Comparison of ENCODE assay signal across 8 cellular contexts in the genomic region with DNA sequence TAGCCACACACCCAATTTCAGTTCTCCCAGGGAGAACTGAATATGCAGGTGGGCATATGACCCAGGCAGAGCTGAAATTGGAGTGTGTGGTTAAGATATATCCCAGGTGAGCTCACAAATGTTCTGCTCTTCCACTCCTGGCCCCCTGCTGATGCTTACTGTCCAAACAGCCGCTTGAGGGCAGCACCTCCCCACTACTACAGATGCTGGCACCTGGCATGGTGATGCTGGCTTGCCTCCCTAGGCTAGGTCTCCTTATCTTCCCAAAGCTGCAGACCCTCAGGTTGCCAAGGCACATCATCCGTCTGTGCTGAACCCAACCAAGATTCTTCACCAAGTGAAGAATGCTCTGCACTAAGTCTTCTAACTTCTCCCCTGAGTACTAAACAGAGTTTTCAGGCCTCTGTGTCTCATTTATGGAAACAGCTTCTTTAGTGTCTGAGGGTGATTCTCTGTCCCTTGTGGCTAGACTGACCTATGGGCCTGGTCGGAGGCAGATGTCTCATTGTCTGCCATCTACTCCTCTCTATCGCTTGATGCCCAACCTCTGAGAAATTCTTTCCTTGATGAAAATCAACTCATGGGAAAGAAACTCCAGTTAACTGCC. TPM values are rescaled to one million over a fixed set of nuclear protein-coding genes. Genes with fewer than 3 reads are reported as not detected.
A peak's percentile ranks its signal among the peaks of the same experiment; 100 is the strongest.
DNase-seq lines count a peak whose midpoint lies in the region; ATAC-seq and TF ChIP-seq lines count a peak whose summit lies in the region.

No MANE protein-coding gene starts in this region.

- CTCF ChIA-PET in activated CD4-positive, alpha-beta T cell treated with anti-CD3 and anti-CD28 coated beads, Interleukin-2, amount 10 ng/mL, durations not matched to agents 7 days and 5 days (lab: Charles Lee), result interaction anchor here (0.6 to 1.7 kb wide), 14 partner anchors 9 to 943 kb away, joined by 3 to 7 read pairs (median 4); no protein-coding TSS in a partner anchor

- peaks cover 10% of the 10 kb centered on the region for H3K27me3 Mint-ChIP-seq in activated CD4-positive, alpha-beta T cell treated with anti-CD3 and anti-CD28 coated beads, Interleukin-2, amount 10 ng/mL, durations not matched to agents 7 days and 5 days

- no peaks in the 10 kb centered on the region for H3K36me3 ChIP-seq in liver (ENCODE audit: control insufficient read depth in 4 of 4, insufficient read depth in 3 of 4, low read depth in 1 of 4, low read length in 3 of 4)

- no peak overlapping the region for H3K9ac ChIP-seq in liver (ENCODE audit: low read depth in 1 of 2, low read length in 2 of 2)

- no peaks in the 10 kb centered on the region for H3K9me3 Mint-ChIP-seq in activated CD4-positive, alpha-beta T cell treated with anti-CD3 and anti-CD28 coated beads, Interleukin-2, amount 10 ng/mL, durations not matched to agents 7 days and 5 days

- no peaks in the 10 kb centered on the region for H3K4me1 ChIP-seq in liver (ENCODE audit: control insufficient read depth in 4 of 4, insufficient read depth in 4 of 4, low read length in 3 of 4)

- H3K27me3 ChIP-seq in liver (ENCODE audit: control insufficient read depth in 4 of 4, insufficient read depth in 4 of 4, low read length in 3 of 4), result no peaks in the 10 kb centered on the region

- no peaks in the 10 kb centered on the region for H3K9me3 ChIP-seq in liver (ENCODE audit: control insufficient read depth in 4 of 4, low read length in 3 of 4)

- WGBS in liver, result 35% methylated on average over 4 of the region's 4 CpGs

- H3K4me1 Mint-ChIP-seq in activated CD4-positive, alpha-beta T cell treated with anti-CD3 and anti-CD28 coated beads, Interleukin-2, amount 10 ng/mL, durations not matched to agents 7 days and 5 days, result no peaks in the 10 kb centered on the region

- H3K4me3 ChIP-seq in GM12875 (ENCODE audit: low read depth, low read length) (no peak overlapping the region), coronary artery (no peak overlapping the region), liver (ENCODE audit: low read depth in 1 of 3, low read length in 3 of 3) (no peak overlapping the region)

- H3K27ac ChIP-seq in coronary artery (no peak overlapping the region), liver (ENCODE audit: low read depth in 1 of 2, low read length in 2 of 2) (no peak overlapping the region)

- DNase-seq in NCI-H524 (lab: John Stamatoyannopoulos, UW), result peak; percentile 53 to 77
- peak; percentile 71 for DNase-seq in activated CD4-positive, alpha-beta T cell treated with anti-CD3 and anti-CD28 coated beads, Interleukin-2, amount 10 ng/mL, durations not matched to agents 7 days and 5 days
- DNase-seq in coronary artery (ENCODE audit: low spot score), result no peak
- peak; percentile 35 to 57 (median 37) for DNase-seq in stimulated activated CD4-positive, alpha-beta T cell treated with anti-CD3 and anti-CD28 coated beads, TNF-alpha, amount 100 ng/mL, for 48 hours (ENCODE audit: low read depth in 3 of 3)

- POLR2A ChIA-PET in activated CD4-positive, alpha-beta T cell treated with anti-CD3 and anti-CD28 coated beads, Interleukin-2, amount 10 ng/mL, durations not matched to agents 7 days and 5 days (lab: Charles Lee), result no interaction called here

- TF ChIP-seq RAD21 in liver (IDR thresholded peaks at IDR 0.05), result peak; percentile 96 to 99

- TF ChIP-seq CTCF in GM12875 (IDR thresholded peaks at IDR 0.05; ENCODE audit: borderline replicate concordance, insufficient read depth, low read depth, low read length) (peak; percentile 81), coronary artery (IDR thresholded peaks at IDR 0.05) (peak; percentile 74), liver (IDR thresholded peaks at IDR 0.05; ENCODE audit: low read depth, low read length, missing input control) (peak; percentile 88)

- ATAC-seq in HG03354 (IDR thresholded peaks at IDR 0.05; ENCODE audit: poor library complexity, severe bottlenecking, unreplicated experiment), result peak; percentile 73
- ATAC-seq in GM21825 (IDR thresholded peaks at IDR 0.05; ENCODE audit: unreplicated experiment), result no peak

- H3K27ac Mint-ChIP-seq in activated CD4-positive, alpha-beta T cell treated with anti-CD3 and anti-CD28 coated beads, Interleukin-2, amount 10 ng/mL, durations not matched to agents 7 days and 5 days, result no peak overlapping the region

- H3K36me3 Mint-ChIP-seq in activated CD4-positive, alpha-beta T cell treated with anti-CD3 and anti-CD28 coated beads, Interleukin-2, amount 10 ng/mL, durations not matched to agents 7 days and 5 days (ENCODE audit: low read depth), result no peaks in the 10 kb centered on the region

- H3K4me3 Mint-ChIP-seq in activated CD4-positive, alpha-beta T cell treated with anti-CD3 and anti-CD28 coated beads, Interleukin-2, amount 10 ng/mL, durations not matched to agents 7 days and 5 days, result no peak overlapping the region

TF ChIP-seq in liver, 16 proteins besides CTCF, POLR2A, EP300 and RAD21:
- TF ChIP-seq YY1 (IDR thresholded peaks at IDR 0.05) (no peak), FOXA2 (IDR thresholded peaks at IDR 0.05) (no peak), TAF1 (conservative IDR thresholded peaks at IDR 0.05) (no peak), HNF4A (conservative IDR thresholded peaks at IDR 0.05) (no peak), RXRA (IDR thresholded peaks at IDR 0.05) (no peak), HNF4G (IDR thresholded peaks at IDR 0.05) (no peak), EGR1 (IDR thresholded peaks at IDR 0.05; ENCODE audit: low read depth in 2 of 2) (no peak), NR2F2 (IDR thresholded peaks at IDR 0.05) (no peak), JUND (IDR thresholded peaks at IDR 0.05) (no peak), GABPA (IDR thresholded peaks at IDR 0.05 in 1 of 2, conservative IDR thresholded peaks at IDR 0.05 in 1 of 2) (no peak), FOXA1 (IDR thresholded peaks at IDR 0.05) (no peak), SP1 (IDR thresholded peaks at IDR 0.05) (no peak)
- TF ChIP-seq, protein P1, sequence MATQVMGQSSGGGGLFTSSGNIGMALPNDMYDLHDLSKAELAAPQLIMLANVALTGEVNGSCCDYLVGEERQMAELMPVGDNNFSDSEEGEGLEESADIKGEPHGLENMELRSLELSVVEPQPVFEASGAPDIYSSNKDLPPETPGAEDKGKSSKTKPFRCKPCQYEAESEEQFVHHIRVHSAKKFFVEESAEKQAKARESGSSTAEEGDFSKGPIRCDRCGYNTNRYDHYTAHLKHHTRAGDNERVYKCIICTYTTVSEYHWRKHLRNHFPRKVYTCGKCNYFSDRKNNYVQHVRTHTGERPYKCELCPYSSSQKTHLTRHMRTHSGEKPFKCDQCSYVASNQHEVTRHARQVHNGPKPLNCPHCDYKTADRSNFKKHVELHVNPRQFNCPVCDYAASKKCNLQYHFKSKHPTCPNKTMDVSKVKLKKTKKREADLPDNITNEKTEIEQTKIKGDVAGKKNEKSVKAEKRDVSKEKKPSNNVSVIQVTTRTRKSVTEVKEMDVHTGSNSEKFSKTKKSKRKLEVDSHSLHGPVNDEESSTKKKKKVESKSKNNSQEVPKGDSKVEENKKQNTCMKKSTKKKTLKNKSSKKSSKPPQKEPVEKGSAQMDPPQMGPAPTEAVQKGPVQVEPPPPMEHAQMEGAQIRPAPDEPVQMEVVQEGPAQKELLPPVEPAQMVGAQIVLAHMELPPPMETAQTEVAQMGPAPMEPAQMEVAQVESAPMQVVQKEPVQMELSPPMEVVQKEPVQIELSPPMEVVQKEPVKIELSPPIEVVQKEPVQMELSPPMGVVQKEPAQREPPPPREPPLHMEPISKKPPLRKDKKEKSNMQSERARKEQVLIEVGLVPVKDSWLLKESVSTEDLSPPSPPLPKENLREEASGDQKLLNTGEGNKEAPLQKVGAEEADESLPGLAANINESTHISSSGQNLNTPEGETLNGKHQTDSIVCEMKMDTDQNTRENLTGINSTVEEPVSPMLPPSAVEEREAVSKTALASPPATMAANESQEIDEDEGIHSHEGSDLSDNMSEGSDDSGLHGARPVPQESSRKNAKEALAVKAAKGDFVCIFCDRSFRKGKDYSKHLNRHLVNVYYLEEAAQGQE (IDR thresholded peaks at IDR 0.05), result no peak
- TF ChIP-seq, protein P2, sequence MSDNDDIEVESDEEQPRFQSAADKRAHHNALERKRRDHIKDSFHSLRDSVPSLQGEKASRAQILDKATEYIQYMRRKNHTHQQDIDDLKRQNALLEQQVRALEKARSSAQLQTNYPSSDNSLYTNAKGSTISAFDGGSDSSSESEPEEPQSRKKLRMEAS (IDR thresholded peaks at IDR 0.05), result no peak
- TF ChIP-seq, protein P3, sequence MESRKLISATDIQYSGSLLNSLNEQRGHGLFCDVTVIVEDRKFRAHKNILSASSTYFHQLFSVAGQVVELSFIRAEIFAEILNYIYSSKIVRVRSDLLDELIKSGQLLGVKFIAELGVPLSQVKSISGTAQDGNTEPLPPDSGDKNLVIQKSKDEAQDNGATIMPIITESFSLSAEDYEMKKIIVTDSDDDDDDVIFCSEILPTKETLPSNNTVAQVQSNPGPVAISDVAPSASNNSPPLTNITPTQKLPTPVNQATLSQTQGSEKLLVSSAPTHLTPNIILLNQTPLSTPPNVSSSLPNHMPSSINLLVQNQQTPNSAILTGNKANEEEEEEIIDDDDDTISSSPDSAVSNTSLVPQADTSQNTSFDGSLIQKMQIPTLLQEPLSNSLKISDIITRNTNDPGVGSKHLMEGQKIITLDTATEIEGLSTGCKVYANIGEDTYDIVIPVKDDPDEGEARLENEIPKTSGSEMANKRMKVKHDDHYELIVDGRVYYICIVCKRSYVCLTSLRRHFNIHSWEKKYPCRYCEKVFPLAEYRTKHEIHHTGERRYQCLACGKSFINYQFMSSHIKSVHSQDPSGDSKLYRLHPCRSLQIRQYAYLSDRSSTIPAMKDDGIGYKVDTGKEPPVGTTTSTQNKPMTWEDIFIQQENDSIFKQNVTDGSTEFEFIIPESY (IDR thresholded peaks at IDR 0.05), result no peak
- TF ChIP-seq, protein P4, sequence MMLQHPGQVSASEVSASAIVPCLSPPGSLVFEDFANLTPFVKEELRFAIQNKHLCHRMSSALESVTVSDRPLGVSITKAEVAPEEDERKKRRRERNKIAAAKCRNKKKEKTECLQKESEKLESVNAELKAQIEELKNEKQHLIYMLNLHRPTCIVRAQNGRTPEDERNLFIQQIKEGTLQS (IDR thresholded peaks at IDR 0.05), result no peak

RNA-seq across cellular contexts. Expression of a gene that starts 27.2 kb away (rescaled TPM):
- total RNA-seq in activated CD4-positive, alpha-beta T cell treated with anti-CD3 and anti-CD28 coated beads, Interleukin-2, amount 10 ng/mL, durations not matched to agents 7 days and 5 days, result under 1 TPM in 1 of 2 experiments, not detected in 1; 0.15 TPM
- under 1 TPM; 0.17 to 0.33 TPM for total RNA-seq in liver
- polyA plus RNA-seq in liver, result under 1 TPM; 0.18 to 0.26 TPM

RNA-seq across cellular contexts. Expression of a gene that starts 59.8 kb away (rescaled TPM):
- not detected for total RNA-seq in activated CD4-positive, alpha-beta T cell treated with anti-CD3 and anti-CD28 coated beads, Interleukin-2, amount 10 ng/mL, durations not matched to agents 7 days and 5 days
- under 1 TPM; 0.23 to 0.92 TPM for total RNA-seq in liver
- polyA plus RNA-seq in liver, result under 1 TPM; 0.48 to 0.61 TPM
